1 cellular context compared by ENCODE assay signal in the genomic region with DNA sequence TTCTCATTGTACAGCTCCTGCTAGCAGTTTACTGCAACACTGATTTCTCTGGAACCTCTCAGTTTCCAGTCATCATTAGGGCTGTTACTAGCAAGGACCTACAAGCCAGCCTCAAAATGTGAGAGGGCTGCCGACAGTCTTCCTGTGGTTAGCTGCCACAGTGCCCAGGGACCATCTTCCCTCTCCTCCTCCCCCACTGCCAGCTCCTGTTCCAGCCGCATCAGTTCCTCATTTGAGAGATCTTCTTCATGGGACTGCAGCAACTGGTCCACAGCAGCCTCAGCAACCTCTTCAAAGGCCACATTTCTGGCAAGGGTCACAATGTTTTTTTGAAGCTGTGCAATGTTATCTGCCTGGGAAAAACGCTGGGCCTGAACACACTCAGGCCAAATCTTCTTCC.
A peak's percentile ranks its signal among the peaks of the same experiment; 100 is the strongest.
TF ChIP-seq lines count a peak whose summit lies in the region.

No MANE protein-coding gene starts in this region.

TF ChIP-seq in GM12878, 131 proteins besides CTCF, POLR2A, EP300 and RAD21:
- no peak for TF ChIP-seq MYB (IDR thresholded peaks at IDR 0.05; ENCODE audit: borderline replicate concordance, low read depth, low read length)
- TF ChIP-seq SPI1 (IDR thresholded peaks at IDR 0.05; ENCODE audit: borderline replicate concordance, insufficient read depth, low read depth, low read length) = peak; percentile 60; the same call in 1 of the 2 replicates
